ENCODE assay signal across 1 cellular context in the genomic region with DNA sequence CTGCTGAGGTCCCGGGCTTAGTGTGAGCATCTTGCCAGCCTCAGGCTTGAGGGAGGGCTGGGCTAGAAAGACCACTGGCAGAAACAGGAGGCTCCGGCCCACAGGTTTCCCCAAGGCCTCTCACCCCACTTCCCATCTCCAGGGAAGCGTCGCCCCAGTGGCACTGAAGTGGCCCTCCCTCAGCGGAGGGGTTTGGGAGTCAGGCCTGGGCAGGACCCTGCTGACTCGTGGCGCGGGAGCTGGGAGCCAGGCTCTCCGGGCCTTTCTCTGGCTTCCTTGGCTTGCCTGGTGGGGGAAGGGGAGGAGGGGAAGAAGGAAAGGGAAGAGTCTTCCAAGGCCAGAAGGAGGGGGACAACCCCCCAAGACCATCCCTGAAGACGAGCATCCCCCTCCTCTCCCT.
TF ChIP-seq lines count a peak whose summit lies in the region.

No MANE protein-coding gene starts in this region.

TF ChIP-seq in H1, 55 proteins besides CTCF, POLR2A, EP300 and RAD21:
- TF ChIP-seq PHF8 (conservative IDR thresholded peaks at IDR 0.05; ENCODE audit: low read depth, low read length) (no peak), SP1 (IDR thresholded peaks at IDR 0.05; ENCODE audit: low read depth, low read length) (no peak)
